Comparison of ENCODE assay signal across 8 cellular contexts in the genomic region with DNA sequence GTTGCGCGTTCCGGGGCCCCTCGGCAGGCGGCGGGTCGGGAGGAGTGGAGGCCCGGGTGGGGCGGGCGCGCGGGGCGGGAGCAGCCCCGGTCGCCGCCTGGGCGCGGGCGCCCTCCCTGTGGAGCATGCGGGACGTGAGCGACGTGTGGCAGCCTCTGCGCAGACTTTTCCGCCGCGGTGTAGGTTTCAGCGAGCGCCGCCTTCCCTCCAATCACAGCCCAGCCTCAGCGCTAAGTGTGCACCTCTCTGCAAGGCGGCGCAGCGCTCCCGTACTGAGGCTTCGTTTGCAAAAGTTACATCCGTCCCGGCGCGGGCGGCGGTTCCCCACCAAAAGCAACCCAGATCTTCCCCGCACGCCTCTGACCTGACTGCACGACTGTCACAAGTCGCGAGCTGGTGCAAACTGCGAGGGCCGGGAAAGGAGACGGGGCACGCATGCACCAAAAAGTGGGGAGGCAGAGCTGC.
DNase-seq lines count a peak whose midpoint lies in the region; ATAC-seq and TF ChIP-seq lines count a peak whose summit lies in the region.

No MANE protein-coding gene starts in this region.

- no peaks in the 10 kb centered on the region for H3K9me3 ChIP-seq in iPS-18c (ENCODE audit: control insufficient read depth, insufficient read depth, low read length)

- peak; percentile 52 for ATAC-seq in GM19452 (IDR thresholded peaks at IDR 0.05; ENCODE audit: unreplicated experiment)

- H3K27ac ChIP-seq in C4-2B (peak overlapping the region; percentile 46), skin epidermis (peak overlapping the region in 20 of 21 experiments; percentile 31 to 91 (median 68))

- H3K4me3 ChIP-seq in iPS-18c (ENCODE audit: insufficient read depth, low read depth, low read length) (peak overlapping the region; percentile 84), skin epidermis (peak overlapping the region; percentile 65 to 92 (median 80))

- TF ChIP-seq CTCF in C4-2B (conservative IDR thresholded peaks at IDR 0.05) = no peak

- DNase-seq in HS-5 (ENCODE audit: low read depth) = peak; percentile 53
- DNase-seq in T-helper 2 cell = peak; percentile 50 to 95 (median 69)
- peak; percentile 77 for DNase-seq in astrocyte of the hippocampus (ENCODE audit: low read depth, low spot score)
- DNase-seq in OCI-M1 (lab: John Stamatoyannopoulos, UW) = no peak
